19 cellular contexts compared by ENCODE assay signal in the genomic region with DNA sequence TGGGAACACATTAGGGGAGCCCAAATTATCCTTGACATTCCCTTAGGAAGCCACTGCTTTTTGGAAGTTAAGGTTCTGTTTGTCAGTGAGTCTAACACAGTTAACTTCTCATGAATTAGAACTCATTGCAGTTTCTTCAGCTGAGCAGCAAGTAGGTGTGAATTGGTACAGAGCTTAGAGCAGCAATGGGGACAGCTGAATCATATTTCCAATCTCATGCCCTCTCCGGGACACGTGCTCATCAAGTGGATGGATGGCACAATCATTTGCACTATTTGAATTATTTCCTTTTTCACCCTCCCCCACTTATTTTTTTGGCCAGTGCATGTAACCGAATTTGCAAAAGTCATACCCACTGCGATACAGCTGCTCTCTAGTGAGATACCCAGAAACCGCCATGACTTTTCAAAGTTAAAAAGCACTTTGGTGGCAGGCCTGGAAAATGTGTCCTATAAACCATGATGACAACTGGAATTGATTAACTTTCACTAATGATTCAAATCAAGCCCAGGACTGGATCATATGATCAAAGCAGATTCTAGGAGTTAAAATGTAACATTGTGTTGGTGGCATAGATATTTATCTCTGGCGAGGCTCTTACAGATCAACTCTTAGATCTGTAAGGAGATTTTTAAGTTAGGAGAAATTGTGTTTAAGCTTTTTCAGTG.
"Had no signal": no experiment of that assay in that cellular context is flagged by ENCODE, and none has a peak within 500 bp of the region (broad histone marks: within the 10 kb centered on the region; RNA-seq: fewer than 3 reads in every experiment).

No MANE protein-coding gene starts in this region.

- H3K4me3 ChIP-seq: MG63, SJSA1 had no signal

- H3K27ac ChIP-seq: SJSA1 had no signal

- H3K27me3 ChIP-seq: MG63, SJSA1 had no signal

- DNase-seq: IMR-90, Karpas-422, KG1, MG63, NCI-H1436, NCI-H187, NCI-H2029, NCI-H2081 treated with DMSO at 0.1 percent for 48 hours, NCI-H2171, NCI-H226, NCI-H446, NCI-H510A, NCI-H524 treated with DMSO at 0.1 percent for 48 hours, NCI-H82, Right ventricle myocardium superior, RPMI8226, SIG-M5 had no signal

- ATAC-seq: HepG2 had no signal

- H3K4me1 ChIP-seq: SJSA1 had no signal

- H3K9me3 ChIP-seq: MG63, SJSA1 had no signal

- H3K36me3 ChIP-seq: MG63, SJSA1 had no signal
